In genomic region chr19:35352448-35353304, GRCh38 we compare ENCODE assay signal across 8 cellular contexts. TPM values are rescaled to one million over a fixed set of nuclear protein-coding genes. Genes with fewer than 3 reads are reported as not detected.
DNase-seq lines count a peak whose midpoint lies in the region; ATAC-seq and TF ChIP-seq lines count a peak whose summit lies in the region.

No MANE protein-coding gene starts in this region.

- H3K36me3 Mint-ChIP-seq in GM23338 (ENCODE audit: low read depth), result no peaks in the 10 kb centered on the region

- H2AFZ ChIP-seq in GM23338, result peak overlapping the region; percentile 95

- H3K9me3 Mint-ChIP-seq in GM23338, result no peaks in the 10 kb centered on the region

- TF ChIP-seq CTCF in GM23338 (conservative IDR thresholded peaks at IDR 0.05; ENCODE audit: low read depth in 2 of 2), result peak; percentile 83 to 94

- DNase-seq in AG20443 (ENCODE audit: low spot score) (peak; percentile 90), GM23338 (ENCODE audit: low spot score) (peak; percentile 94), NCI-H345 (lab: John Stamatoyannopoulos, UW) (peak; percentile 93), cerebellum (ENCODE audit: low spot score) (peak; percentile 61), kidney tubule cell (ENCODE audit: low spot score) (peak; percentile 89)
- DNase-seq in activated CD4-positive, CD25-positive, alpha-beta regulatory T cell treated with anti-CD3 and anti-CD28 coated beads, Interleukin-2, amount 50 U/mL, for 72 hours, result peak; percentile 54
- DNase-seq in stimulated activated CD4-positive, alpha-beta T cell treated with anti-CD3 and anti-CD28 coated beads, Interleukin-2, amount 100 ng/mL, for 4 hours (ENCODE audit: low read depth), result peak; percentile 53

- no peak overlapping the region for H3K4me2 ChIP-seq in GM23338

- H3K4me3 Mint-ChIP-seq in GM23338, result no peak overlapping the region

- no peaks in the 10 kb centered on the region for H3K4me1 ChIP-seq in GM23338 (ENCODE audit: insufficient read depth)

- H3K27me3 Mint-ChIP-seq in GM23338 (ENCODE audit: insufficient read depth, low read depth, poor library complexity), result peaks cover 21% of the 10 kb centered on the region

- no peaks in the 10 kb centered on the region for H4K20me1 ChIP-seq in GM23338 (replicated peaks; ENCODE audit: insufficient read depth)

- no peak overlapping the region for H3K27ac Mint-ChIP-seq in GM23338

- peaks cover 6% of the 10 kb centered on the region for H3K4me1 Mint-ChIP-seq in GM23338

- H3F3A ChIP-seq in GM23338 (replicated peaks; ENCODE audit: low read depth), result no peaks in the 10 kb centered on the region

- no peaks in the 10 kb centered on the region for H3K36me3 ChIP-seq in GM23338 (ENCODE audit: insufficient read depth)

- no peaks in the 10 kb centered on the region for H3K27me3 ChIP-seq in GM23338 (ENCODE audit: insufficient read depth)

- H3K4me3 ChIP-seq in GM23338, result no peak overlapping the region

- H3K79me2 ChIP-seq in GM23338 (replicated peaks; ENCODE audit: insufficient read depth), result no peaks in the 10 kb centered on the region

- ATAC-seq in GM23338 (peak; percentile 76), HG03354 (IDR thresholded peaks at IDR 0.05; ENCODE audit: poor library complexity, severe bottlenecking, unreplicated experiment) (no peak)

- H3K27ac ChIP-seq in GM23338 (ENCODE audit: low read depth), result no peak overlapping the region

- no peaks in the 10 kb centered on the region for H3K9me2 ChIP-seq in GM23338 (ENCODE audit: insufficient read depth)

TF ChIP-seq in GM23338, 12 proteins besides CTCF, POLR2A, EP300 and RAD21:
- TF ChIP-seq REST (IDR thresholded peaks at IDR 0.05; ENCODE audit: unreplicated experiment) (no peak), CREB1 (CRISPR knock-in tag; IDR thresholded peaks at IDR 0.05; ENCODE audit: low read depth) (peak; percentile 55)

RNA-seq across cellular contexts. Expression of gene FFAR1, which starts 5.0 kb away (rescaled TPM):
- not detected in 2 replicates for total RNA-seq in GM23338 (2014; rRNA removed; shearing (Covaris generic))
- not detected in 2 replicates for polyA plus RNA-seq in GM23338 (2016; fragmentation: Nextera tagmentation; extraction: Ambion mirVana)
- not detected for total RNA-seq in cerebellum

RNA-seq across cellular contexts. Expression of gene FFAR3, which starts 5.6 kb away (rescaled TPM):
- 0.35 TPM in 1 of 2 replicates, not detected in the other for total RNA-seq in GM23338 (2014; rRNA removed; shearing (Covaris generic))
- not detected in 2 replicates for polyA plus RNA-seq in GM23338 (2016; fragmentation: Nextera tagmentation; extraction: Ambion mirVana)
- total RNA-seq in cerebellum, result not detected

RNA-seq across cellular contexts. Expression of gene GPR42, which starts 18.2 kb away (rescaled TPM):
- not detected in 2 replicates for total RNA-seq in GM23338 (2014; rRNA removed; shearing (Covaris generic))
- not detected in 2 replicates for polyA plus RNA-seq in GM23338 (2016; fragmentation: Nextera tagmentation; extraction: Ambion mirVana)
- not detected for total RNA-seq in cerebellum

RNA-seq across cellular contexts. Expression of gene CD22, which starts 23.7 kb away (rescaled TPM):
- 0.10 and 0.12 TPM in 2 replicates for total RNA-seq in GM23338 (2014; rRNA removed; shearing (Covaris generic))
- polyA plus RNA-seq in GM23338 (2016; fragmentation: Nextera tagmentation; extraction: Ambion mirVana), result 0.32 and 0.66 TPM in 2 replicates
- not detected for total RNA-seq in cerebellum
